ENCODE assay signal across 11 cellular contexts in the genomic region with DNA sequence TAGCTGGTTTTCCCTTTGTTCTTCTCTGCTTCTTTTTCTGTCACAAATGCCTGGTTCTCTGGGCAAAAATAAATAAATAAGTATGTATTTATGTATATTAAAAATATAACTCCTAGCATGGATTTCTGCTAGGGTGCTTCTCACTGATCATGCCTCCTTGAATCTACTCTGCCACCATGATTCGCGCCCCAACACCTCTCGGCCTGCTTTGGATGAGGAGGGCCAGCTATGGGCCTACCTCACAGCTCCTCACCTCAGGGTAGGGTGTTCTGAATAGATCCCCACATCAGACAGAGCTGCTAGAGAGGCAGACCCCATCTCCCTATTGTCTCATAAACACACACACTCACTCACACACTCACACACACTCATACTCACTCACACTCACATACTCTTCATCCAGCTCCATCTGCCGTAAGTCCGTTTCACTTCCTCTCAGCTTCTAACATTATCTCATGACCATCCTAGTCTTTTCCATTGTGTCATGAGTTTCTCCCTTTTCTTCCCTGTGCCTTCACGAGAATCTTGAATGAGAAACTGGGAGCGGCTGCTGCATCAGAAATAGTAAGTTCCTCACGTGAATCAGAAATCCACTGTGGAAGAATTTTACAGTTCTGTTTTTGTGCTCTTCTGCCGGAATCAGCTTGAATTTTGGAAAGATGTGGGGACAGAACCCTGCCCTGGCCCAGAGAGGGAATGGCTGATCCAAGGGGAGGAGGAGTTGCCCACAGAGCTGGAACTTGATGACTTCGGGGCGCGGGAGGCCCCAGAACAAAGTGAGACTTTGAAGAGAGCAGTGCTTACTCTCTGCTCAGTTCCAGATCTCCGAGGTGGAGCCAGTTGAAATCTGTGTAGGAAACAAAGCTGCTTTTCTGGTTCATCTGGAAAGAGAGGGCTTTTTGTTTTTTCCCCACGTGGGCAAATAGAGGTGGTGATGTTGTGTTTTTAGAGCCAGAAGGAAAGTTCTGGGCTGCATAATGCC. TPM values are rescaled to one million over a fixed set of nuclear protein-coding genes. Genes with fewer than 3 reads are reported as not detected.
DNase-seq lines count a peak whose midpoint lies in the region; ATAC-seq, FAIRE-seq and TF ChIP-seq lines count a peak whose summit lies in the region.
"Had no signal": no experiment of that assay in that cellular context is flagged by ENCODE, and none has a peak within 500 bp of the region (broad histone marks: within the 10 kb centered on the region; RNA-seq: fewer than 3 reads in every experiment).

No MANE protein-coding gene starts in this region.

- H3F3A ChIP-seq in smooth muscle cell (ENCODE audit: low read depth), result peaks cover 5% of the 10 kb centered on the region

- TF ChIP-seq POLR2A in GM12891 (IDR thresholded peaks at IDR 0.05; ENCODE audit: low read depth, low read length), result no peak
- TF ChIP-seq POLR2A in body of pancreas (IDR thresholded peaks at IDR 0.05), result no peak

- DNase-seq in GM12891 (ENCODE audit: insufficient read length, low spot score) (no peak), body of pancreas (no peak), kidney (no peak), smooth muscle cell (lab: John Stamatoyannopoulos, UW; ENCODE audit: unreplicated experiment) (no peak), left colon (no peak), KG1 (lab: John Stamatoyannopoulos, UW) (no peak), ecto neural progenitor cell (ENCODE audit: low spot score) (no peak), LoVo (ENCODE audit: low spot score) (no peak)
- DNase-seq: activated CD4-positive, alpha-beta T cell treated with anti-CD3 and anti-CD28 coated beads for 36 hours; DND-41 had no signal

- 73 to 75% methylated on average over 14 of the region's 14 CpGs for WGBS in body of pancreas, 2 donors
- 83% methylated on average over 14 of the region's 14 CpGs for WGBS in smooth muscle cell (ENCODE audit: low lambda C conversion rate)

- TF ChIP-seq CTCF in body of pancreas (IDR thresholded peaks at IDR 0.05), result no peak
- no peak for TF ChIP-seq CTCF in kidney (IDR thresholded peaks at IDR 0.05; ENCODE audit: borderline replicate concordance, extremely low read depth, insufficient read depth)
- TF ChIP-seq CTCF in smooth muscle cell (IDR thresholded peaks at IDR 0.05; ENCODE audit: borderline replicate concordance, insufficient read depth, poor library complexity, severe bottlenecking), result no peak

- H2AFZ ChIP-seq in smooth muscle cell (ENCODE audit: low read depth), result no peak overlapping the region

- H3K4me2 ChIP-seq in smooth muscle cell, result no peak overlapping the region

- peak; percentile 76 for FAIRE-seq in GM12891 (lab: Jason Lieb, UNC)
- no peak for FAIRE-seq in kidney (lab: Jason Lieb, UNC)

- intact Hi-C loops in body of pancreas (cut with DNase I) (no loop called here), kidney (cut with DNase I) (no loop called here), left colon (cut with DNase I, micrococcal nuclease) (no loop called here)

- H3K27me3 ChIP-seq in body of pancreas (no peaks in the 10 kb centered on the region), smooth muscle cell (ENCODE audit: low read depth) (no peaks in the 10 kb centered on the region)

- peaks cover 4% of the 10 kb centered on the region for H3K79me2 ChIP-seq in smooth muscle cell (ENCODE audit: low read depth)

- H3K36me3 ChIP-seq in body of pancreas (replicated peaks in 1 of 2; ENCODE audit: insufficient read depth in 1 of 2, low read depth in 2 of 2) (no peaks in the 10 kb centered on the region), kidney (ENCODE audit: control insufficient read depth in 1 of 2, insufficient read depth in 2 of 2, low read length in 2 of 2) (no peaks in the 10 kb centered on the region), smooth muscle cell (ENCODE audit: low read depth) (no peaks in the 10 kb centered on the region)

- peak; percentile 30 for ATAC-seq in body of pancreas
- no peak for ATAC-seq in left colon
- ATAC-seq: activated CD4-positive, alpha-beta T cell treated with anti-CD3 and anti-CD28 coated beads for 36 hours; Panc1 had no signal

- H3K9ac ChIP-seq in kidney (ENCODE audit: low read length in 2 of 2), result no peak overlapping the region
- H3K9ac ChIP-seq in smooth muscle cell (ENCODE audit: low read depth), result peak overlapping the region; percentile 39

- H3K4me3 ChIP-seq in body of pancreas (no peak overlapping the region), kidney (ENCODE audit: low read length in 2 of 2) (no peak overlapping the region), smooth muscle cell (no peak overlapping the region)

- H3K4me1 ChIP-seq in body of pancreas, result peaks cover 37% of the 10 kb centered on the region
- peaks cover 7 to 8% of the 10 kb centered on the region in 2 donors for H3K4me1 ChIP-seq in kidney (ENCODE audit: control insufficient read depth in 1 of 2, insufficient read depth in 1 of 2, low read depth in 1 of 2, low read length in 2 of 2)
- H3K4me1 ChIP-seq in smooth muscle cell (ENCODE audit: low read depth), result no peaks in the 10 kb centered on the region

- peaks cover 11% of the 10 kb centered on the region for H4K20me1 ChIP-seq in smooth muscle cell (ENCODE audit: low read depth)

- H3K9me3 ChIP-seq in body of pancreas, result no peaks in the 10 kb centered on the region
- no peaks in the 10 kb centered on the region for H3K9me3 ChIP-seq in kidney (ENCODE audit: control insufficient read depth in 1 of 2, low read length in 2 of 2)
- H3K9me3 ChIP-seq in smooth muscle cell (replicated peaks; ENCODE audit: low read depth), result no peaks in the 10 kb centered on the region

- H3K27ac ChIP-seq in body of pancreas (peak overlapping the region in 3 of 4 donors; percentile 16 to 67 (median 52)), kidney (ENCODE audit: low read depth in 2 of 2, low read length in 2 of 2) (peak overlapping the region; percentile 3 to 46), smooth muscle cell (ENCODE audit: low read depth) (peak overlapping the region; percentile 76)

TF ChIP-seq in GM12891, 5 proteins besides CTCF, POLR2A, EP300 and RAD21:
- TF ChIP-seq SPI1 (IDR thresholded peaks at IDR 0.05; ENCODE audit: low read depth, low read length) (peak; percentile 98), TAF1 (IDR thresholded peaks at IDR 0.05; ENCODE audit: low read depth, low read length) (no peak)

RNA-seq across cellular contexts. Expression of gene ANXA4, which starts 20.9 kb away (rescaled TPM):
- polyA plus RNA-seq in GM12891 (2012; ENCODE audit: low read depth, missing spikeins), result 51.1 TPM
- total RNA-seq in body of pancreas (100 to 1,000 TPM; 382 to 399 TPM), kidney (287 TPM), smooth muscle cell (13.3 and 14.7 TPM in 2 replicates), left colon (100 to 1,000 TPM; 271 to 289 TPM)
- polyA plus RNA-seq in kidney (ENCODE audit: insufficient read depth, low read depth, low replicate concordance) (168 TPM), smooth muscle cell (32.8 and 56.6 TPM in 2 replicates)

Comparison
In these comparisons a context has a peak if more than half of its experiments do, and no peak if none do; other contexts are left out.
1. H3K27ac ChIP-seq: peak in every context shown above with its lines; median percentile 76 in smooth muscle cell; 52 in body of pancreas; 24 in kidney.
2. RNA of gene ANXA4, which starts 20.9 kb away (total RNA-seq): 382 to 399 TPM in body of pancreas, 271 to 289 TPM in left colon and 287 TPM in kidney (single experiment); 13.3 to 14.7 TPM in smooth muscle cell; every median in the first group is over 10 times any median in the second.